In genomic region chr11:116190861-116191260, GRCh38 we compare ENCODE assay signal across 17 cellular contexts.
DNase-seq lines count a peak whose midpoint lies in the region; ATAC-seq and TF ChIP-seq lines count a peak whose summit lies in the region.
"Had no signal": no experiment of that assay in that cellular context is flagged by ENCODE, and none has a peak within 500 bp of the region (broad histone marks: within the 10 kb centered on the region; RNA-seq: fewer than 3 reads in every experiment).

No MANE protein-coding gene starts in this region.

- no peaks in the 10 kb centered on the region for H3K4me1 Mint-ChIP-seq in MCF 10A (ENCODE audit: insufficient read depth, unreplicated experiment)
- H3K4me1 Mint-ChIP-seq: B cell had no signal

- H2BK15ac ChIP-seq in neuronal stem cell (ENCODE audit: low read length), result peak overlapping the region; percentile 73

- H2BK12ac ChIP-seq in neuronal stem cell (ENCODE audit: low read length), result no peak overlapping the region

- no peaks in the 10 kb centered on the region for H3K79me1 ChIP-seq in neuronal stem cell (ENCODE audit: low read depth, low read length)

- no peak overlapping the region for H2BK5ac ChIP-seq in neuronal stem cell (ENCODE audit: low read length)

- ATAC-seq in Right ventricle myocardium inferior, result no peak
- ATAC-seq: A549; CD8-positive, alpha-beta T cell had no signal

- CTCF ChIA-PET in MCF 10A (lab: Yijun Ruan, JAX), result interaction anchor here (1.3 kb wide), 1 partner anchor 26 kb away, joined by 3 read pairs; no protein-coding TSS in a partner anchor

- DNase-seq in cardiac septum (ENCODE audit: low spot score) (peak; percentile 47), Right ventricle myocardium inferior (ENCODE audit: missing footprints) (no peak), neuronal stem cell (ENCODE audit: low spot score) (no peak), MCF 10A (ENCODE audit: unreplicated experiment) (no peak)
- DNase-seq in stimulated activated CD4-positive, alpha-beta T cell treated with anti-CD3 and anti-CD28 coated beads, Interleukin-4, amount 100 ng/mL, for 24 hours, result no peak
- DNase-seq: AML-193; Caco-2; Calu3; CD4-positive, alpha-beta T cell; CD8-positive, alpha-beta T cell; DMS79 treated with DMSO at 0.1 percent for 48 hours; GF-D8 had no signal

- H3K9ac ChIP-seq in neuronal stem cell (ENCODE audit: low read depth, low read length, poor library complexity), result no peak overlapping the region
- H3K9ac ChIP-seq: BLaER1 treated with 17β-estradiol and CSF1 and Interleukin-3, amounts not matched to agents 10 nM and 100 nM had no signal

- no peak overlapping the region for H3K4me3 Mint-ChIP-seq in MCF 10A (ENCODE audit: unreplicated experiment)
- H3K4me3 Mint-ChIP-seq: B cell; CD4-positive, alpha-beta T cell; CD8-positive, alpha-beta T cell had no signal

- no CpG with 5 or more reads among the region's 3 CpGs for WGBS in neuronal stem cell (ENCODE audit: extremely low coverage in 2 of 2, insufficient read length in 2 of 2, insufficient replicate concordance in 1 of 2), 2 donors

- no TSS peak for BruUV-seq in MCF 10A (replicated peaks; lab: Mats Ljungman, UMichigan)

- H3K4ac ChIP-seq in neuronal stem cell (ENCODE audit: low read length), result no peak overlapping the region

- H4K91ac ChIP-seq in neuronal stem cell (ENCODE audit: low read depth, low read length, poor library complexity), result no peak overlapping the region

- H3K4me2 ChIP-seq in neuronal stem cell (ENCODE audit: insufficient read depth, low read length, poor library complexity, severe bottlenecking), result no peak overlapping the region
- H3K4me2 ChIP-seq: A549; BLaER1 treated with 17β-estradiol and CSF1 and Interleukin-3, amounts not matched to agents 10 nM and 100 nM had no signal

- peak overlapping the region; percentile 43 for H2BK120ac ChIP-seq in neuronal stem cell (ENCODE audit: low read depth, low read length)

- no peak overlapping the region for H3K18ac ChIP-seq in neuronal stem cell (ENCODE audit: low read length)

- no peak overlapping the region for H3K23ac ChIP-seq in neuronal stem cell (ENCODE audit: low read depth, low read length, poor library complexity)

- H3K36me3 Mint-ChIP-seq in MCF 10A (ENCODE audit: insufficient read depth, unreplicated experiment), result peaks cover 4% of the 10 kb centered on the region
- H3K36me3 Mint-ChIP-seq: CD8-positive, alpha-beta T cell had no signal

- intact Hi-C loops in cardiac septum (cut with DNase I), result no loop called here
- intact Hi-C loops in Right ventricle myocardium inferior (cut with DNase I), result no loop called here
- intact Hi-C loops in MCF 10A (cut with micrococcal nuclease), result no loop called here

- H3K4me1 ChIP-seq in neuronal stem cell (ENCODE audit: control insufficient read depth in 2 of 2, insufficient read depth in 1 of 2, low read depth in 1 of 2, low read length in 2 of 2), result peaks cover 17 to 19% of the 10 kb centered on the region in 2 donors
- H3K4me1 ChIP-seq: A549; BLaER1 treated with 17β-estradiol and CSF1 and Interleukin-3, amounts not matched to agents 10 nM and 100 nM had no signal

- POLR2A ChIA-PET in MCF 10A (lab: Yijun Ruan, JAX), result no interaction called here

- no peaks in the 10 kb centered on the region for H3K27me3 Mint-ChIP-seq in MCF 10A (ENCODE audit: insufficient read depth, unreplicated experiment)

- H3K27me3 ChIP-seq in neuronal stem cell (ENCODE audit: control insufficient read depth in 3 of 3, insufficient read depth in 3 of 3, low read depth in 1 of 3, low read length in 3 of 3), result no peaks in the 10 kb centered on the region

- H3K4me3 ChIP-seq in neuronal stem cell (ENCODE audit: low read length in 2 of 2), result no peak overlapping the region
- H3K4me3 ChIP-seq: A549; BLaER1 treated with 17β-estradiol and CSF1 and Interleukin-3, amounts not matched to agents 10 nM and 100 nM had no signal

- no peaks in the 10 kb centered on the region for H3K9me3 ChIP-seq in neuronal stem cell (replicated peaks in 1 of 2; ENCODE audit: control insufficient read depth in 2 of 2, insufficient read depth in 1 of 2, low read depth in 1 of 2, low read length in 2 of 2)
- H3K9me3 ChIP-seq: A549, Caco-2 had no signal

- no peak overlapping the region for H3K27ac ChIP-seq in neuronal stem cell (replicated peaks; ENCODE audit: low read length)
- H3K27ac ChIP-seq: 22Rv1; A549; BLaER1 treated with 17β-estradiol and CSF1 and Interleukin-3, amounts not matched to agents 10 nM and 100 nM; C4-2B had no signal

- no peak overlapping the region for H2AFZ ChIP-seq in neuronal stem cell (ENCODE audit: low read length)

- no peak for TF ChIP-seq CTCF in MCF 10A (IDR thresholded peaks at IDR 0.05; ENCODE audit: unreplicated experiment)

- no peak overlapping the region for H3K27ac Mint-ChIP-seq in MCF 10A (ENCODE audit: low read depth, unreplicated experiment)
- H3K27ac Mint-ChIP-seq: B cell; CD4-positive, alpha-beta T cell; CD8-positive, alpha-beta T cell had no signal

- H3K14ac ChIP-seq in neuronal stem cell (ENCODE audit: low read length), result no peak overlapping the region

- peaks cover 49% of the 10 kb centered on the region for H3K9me3 Mint-ChIP-seq in MCF 10A (ENCODE audit: unreplicated experiment)
- H3K9me3 Mint-ChIP-seq: CD4-positive, alpha-beta T cell; CD8-positive, alpha-beta T cell had no signal

- no peak overlapping the region for H4K8ac ChIP-seq in neuronal stem cell (ENCODE audit: low read depth, low read length)

- peak overlapping the region; percentile 66 for H2AK5ac ChIP-seq in neuronal stem cell (ENCODE audit: low read depth, low read length)

- no peaks in the 10 kb centered on the region for H3K36me3 ChIP-seq in neuronal stem cell (replicated peaks in 1 of 2; ENCODE audit: control insufficient read depth in 2 of 2, insufficient read depth in 2 of 2, low read length in 2 of 2)
- H3K36me3 ChIP-seq: BLaER1 treated with 17β-estradiol and CSF1 and Interleukin-3, amounts not matched to agents 10 nM and 100 nM had no signal
